Comparison of ENCODE assay signal across 6 cellular contexts in genomic region chr19:35986664-35987570, GRCh38. TPM values are rescaled to one million over a fixed set of nuclear protein-coding genes. Genes with fewer than 3 reads are reported as not detected.
DNase-seq lines count a peak whose midpoint lies in the region; ATAC-seq and TF ChIP-seq lines count a peak whose summit lies in the region.

No MANE protein-coding gene starts in this region.

- 7 to 9% methylated on average over 54 of the region's 54 CpGs for WGBS in esophagus, 2 donors

- no peak overlapping the region for H2AFZ ChIP-seq in PC-9

- CTCF ChIA-PET in PC-9 (lab: Charles Lee): interaction anchor here (0.7 kb wide), 1 partner anchor 1356 kb away, joined by 10 read pairs; no protein-coding TSS in a partner anchor

- peak overlapping the region; percentile 74 for H3K4me2 ChIP-seq in PC-9

- peaks cover 69% of the 10 kb centered on the region for H3K27me3 ChIP-seq in PC-9 (ENCODE audit: insufficient read depth, low read depth)
- H3K27me3 ChIP-seq in esophagus (ENCODE audit: control insufficient read depth in 1 of 2, insufficient read depth in 2 of 2, low read length in 2 of 2): no peaks in the 10 kb centered on the region

- intact Hi-C loops in PC-9 (cut with micrococcal nuclease; ENCODE audit: unreplicated experiment): no loop called here

- no peaks in the 10 kb centered on the region for H3K79me2 ChIP-seq in PC-9 (ENCODE audit: low read depth)

- H3K36me3 ChIP-seq in PC-9 (ENCODE audit: low read depth): no peaks in the 10 kb centered on the region
- no peaks in the 10 kb centered on the region for H3K36me3 ChIP-seq in esophagus (ENCODE audit: control insufficient read depth in 2 of 2, insufficient read depth in 2 of 2, low read length in 1 of 2)

- TF ChIP-seq CTCF in HFF-Myc (IDR thresholded peaks at IDR 0.05; ENCODE audit: low read depth, low read length, missing control alignments): no peak
- TF ChIP-seq CTCF in PC-9 (conservative IDR thresholded peaks at IDR 0.05): no peak

- no peaks in the 10 kb centered on the region for H3K4me1 ChIP-seq in PC-9 (replicated peaks; ENCODE audit: insufficient read depth)
- H3K4me1 ChIP-seq in esophagus (ENCODE audit: control insufficient read depth in 2 of 2, insufficient read depth in 2 of 2, low read length in 1 of 2): no peaks in the 10 kb centered on the region

- H3K27ac ChIP-seq in PC-9 (no peak overlapping the region), esophagus (ENCODE audit: low read depth in 2 of 2, low read length in 1 of 2) (no peak overlapping the region)

- no peak for ATAC-seq in GM19324 (IDR thresholded peaks at IDR 0.05; ENCODE audit: low FRiP score, unreplicated experiment)
- ATAC-seq in HG02852 (IDR thresholded peaks at IDR 0.05; ENCODE audit: unreplicated experiment): no peak

- H4K20me1 ChIP-seq in PC-9 (ENCODE audit: insufficient read depth): no peaks in the 10 kb centered on the region

- H3K9me3 ChIP-seq in PC-9 (ENCODE audit: insufficient read depth, low read depth) (no peaks in the 10 kb centered on the region; the same call in 1 of the 2 replicates), esophagus (ENCODE audit: control insufficient read depth in 2 of 2, insufficient read depth in 1 of 2, low read depth in 1 of 2, low read length in 1 of 2) (no peaks in the 10 kb centered on the region)

- H3F3A ChIP-seq in PC-9 (ENCODE audit: insufficient read depth, low read depth): no peaks in the 10 kb centered on the region

- H3K4me3 ChIP-seq in HFF-Myc (replicated peaks; ENCODE audit: low read depth, low read length) (peak overlapping the region; percentile 24), PC-9 (peak overlapping the region; percentile 46; the same call in 1 of the 2 replicates), esophagus (ENCODE audit: low read depth in 1 of 2, low read length in 2 of 2) (peak overlapping the region; percentile 2 to 34)

- no TSS peak for BruUV-seq in PC-9 (replicated peaks; lab: Mats Ljungman, UMichigan)

- POLR2A ChIA-PET in PC-9 (lab: Charles Lee; ENCODE audit: unreplicated experiment): no interaction called here

- DNase-seq in HFF-Myc (ENCODE audit: extremely low read depth, low read depth) (no peak), PC-9 (no peak)
- peak; percentile 20 for DNase-seq in stimulated activated CD4-positive, alpha-beta T cell treated with anti-CD3 and anti-CD28 coated beads, Interleukin-4, amount 100 ng/mL, for 24 hours

- H3K9me2 ChIP-seq in PC-9 (ENCODE audit: insufficient read depth): no peaks in the 10 kb centered on the region

RNA-seq across cellular contexts. Expression of gene SDHAF1, which starts 8.1 kb away (rescaled TPM):
- 16.9 and 22.4 TPM in 2 replicates for total RNA-seq in PC-9 (2021)
- polyA plus RNA-seq in esophagus: 10 to 100 TPM in 1 of 2 donors, 1 to 10 TPM in 1; 8.6 to 18.0 TPM

RNA-seq across cellular contexts. Expression of gene SYNE4, which starts 21.7 kb away (rescaled TPM):
- total RNA-seq in PC-9 (2021): 36.6 and 39.5 TPM in 2 replicates
- polyA plus RNA-seq in esophagus: 1 to 10 TPM in 1 of 2 donors, under 1 TPM in 1; 0.87 to 2.7 TPM

RNA-seq across cellular contexts. Expression of gene ALKBH6, which starts 27.1 kb away (rescaled TPM):
- 48.2 and 55.1 TPM in 2 replicates for total RNA-seq in PC-9 (2021)
- polyA plus RNA-seq in esophagus: 10 to 100 TPM; 15.9 to 19.2 TPM

RNA-seq across cellular contexts. Expression of gene CLIP3, which starts 45.8 kb away (rescaled TPM):
- 4.2 and 5.0 TPM in 2 replicates for total RNA-seq in PC-9 (2021)
- 1 to 10 TPM; 2.8 to 7.3 TPM for polyA plus RNA-seq in esophagus

RNA-seq across cellular contexts. Expression of gene LRFN3, which starts 50.7 kb away (rescaled TPM):
- 10.5 and 14.7 TPM in 2 replicates for total RNA-seq in PC-9 (2021)
- 1 to 10 TPM; 4.9 to 5.0 TPM for polyA plus RNA-seq in esophagus
